In genomic region chr10:21993360-21994001, GRCh38 we compare ENCODE assay signal across 10 cellular contexts.
DNase-seq lines count a peak whose midpoint lies in the region; ATAC-seq and TF ChIP-seq lines count a peak whose summit lies in the region.
"Had no signal": no experiment of that assay in that cellular context is flagged by ENCODE, and none has a peak within 500 bp of the region (broad histone marks: within the 10 kb centered on the region; RNA-seq: fewer than 3 reads in every experiment).

No MANE protein-coding gene starts in this region.

- H3K4me1 Mint-ChIP-seq in nephron: no peaks in the 10 kb centered on the region

- H4K20me1 ChIP-seq in DND-41 (ENCODE audit: insufficient read depth, low read length) (no peaks in the 10 kb centered on the region; the same call in 1 of the 2 replicates), Loucy (ENCODE audit: insufficient read depth, low read length, poor library complexity, severe bottlenecking) (peaks cover 49% of the 10 kb centered on the region)

- no peaks in the 10 kb centered on the region for H3F3A ChIP-seq in Loucy (ENCODE audit: low read depth)

- no peaks in the 10 kb centered on the region for H3K27me3 ChIP-seq in DND-41 (ENCODE audit: insufficient read depth, low read length, poor library complexity)
- no peaks in the 10 kb centered on the region for H3K27me3 ChIP-seq in Loucy (ENCODE audit: insufficient read depth, low read length, poor library complexity, severe bottlenecking)

- no peak overlapping the region for H3K9ac ChIP-seq in DND-41 (ENCODE audit: low read depth, low read length)
- no peak overlapping the region for H3K9ac ChIP-seq in Loucy (ENCODE audit: low read depth, low read length, poor library complexity, severe bottlenecking)

- no peaks in the 10 kb centered on the region for H3K9me3 Mint-ChIP-seq in nephron
- H3K9me3 Mint-ChIP-seq: IgD-negative memory B cell had no signal

- H3K27me3 Mint-ChIP-seq in nephron (ENCODE audit: low read depth): no peaks in the 10 kb centered on the region
- H3K27me3 Mint-ChIP-seq: IgD-negative memory B cell had no signal

- ATAC-seq in DND-41 (ENCODE audit: insufficient read depth, low read depth) (peak; percentile 48; the same call in 2 of the 3 replicates), HG03097 (IDR thresholded peaks at IDR 0.05; ENCODE audit: low FRiP score, unreplicated experiment) (no peak), GM21528 (IDR thresholded peaks at IDR 0.05; ENCODE audit: low FRiP score, unreplicated experiment) (no peak), GM21360 (IDR thresholded peaks at IDR 0.05; ENCODE audit: unreplicated experiment) (no peak)

- DNase-seq in DND-41: no peak
- DNase-seq in central memory CD4-positive, alpha-beta T cell: peak; percentile 42
- no peak for DNase-seq in DMS79 treated with DMSO at 0.1 percent for 48 hours (lab: John Stamatoyannopoulos, UW)

- H3K4me1 ChIP-seq in DND-41 (ENCODE audit: insufficient read depth, low read length) (no peaks in the 10 kb centered on the region), Loucy (ENCODE audit: insufficient read depth, low read length, poor library complexity, severe bottlenecking) (peaks cover 41% of the 10 kb centered on the region)

- H3K4me2 ChIP-seq in DND-41 (ENCODE audit: insufficient read depth, low read length) (no peak overlapping the region), Loucy (ENCODE audit: low read depth, low read length, poor library complexity, severe bottlenecking) (peak overlapping the region; percentile 41)

- no peaks in the 10 kb centered on the region for H3K36me3 ChIP-seq in DND-41 (ENCODE audit: insufficient read depth, low read length)
- no peaks in the 10 kb centered on the region for H3K36me3 ChIP-seq in Loucy (ENCODE audit: insufficient read depth, low read length)

- no peak overlapping the region for H3K27ac ChIP-seq in DND-41 (ENCODE audit: low read length)
- H3K27ac ChIP-seq: epithelial cell of prostate had no signal

- no peak overlapping the region for H3K4me3 Mint-ChIP-seq in nephron
- H3K4me3 Mint-ChIP-seq: IgD-negative memory B cell had no signal

- H2AFZ ChIP-seq in DND-41 (ENCODE audit: low read depth, low read length): no peak overlapping the region
- no peak overlapping the region for H2AFZ ChIP-seq in Loucy (ENCODE audit: low read length)

- no peaks in the 10 kb centered on the region for H3K36me3 Mint-ChIP-seq in nephron (ENCODE audit: low read depth)
- H3K36me3 Mint-ChIP-seq: IgD-negative memory B cell had no signal

- no peak overlapping the region for H3K27ac Mint-ChIP-seq in nephron
- H3K27ac Mint-ChIP-seq: IgD-negative memory B cell had no signal

- H3K4me3 ChIP-seq in DND-41 (ENCODE audit: low read depth in 1 of 2, low read length in 2 of 2) (no peak overlapping the region), Loucy (ENCODE audit: low read length, poor library complexity, severe bottlenecking) (no peak overlapping the region)

- H3K9me2 ChIP-seq in Loucy (replicated peaks; ENCODE audit: low read depth, low read length): no peaks in the 10 kb centered on the region

- H3K9me3 ChIP-seq in DND-41 (ENCODE audit: insufficient read depth, low read length, severe bottlenecking) (no peaks in the 10 kb centered on the region), Loucy (ENCODE audit: insufficient read depth, low read depth, low read length) (no peaks in the 10 kb centered on the region)

- peak; percentile 72 for TF ChIP-seq CTCF in DND-41 (IDR thresholded peaks at IDR 0.05; ENCODE audit: borderline replicate concordance, extremely low read depth, low read length, poor library complexity, severe bottlenecking)
- TF ChIP-seq CTCF in Loucy (conservative IDR thresholded peaks at IDR 0.05; ENCODE audit: low read length): peak; percentile 74
- TF ChIP-seq CTCF in nephron (IDR thresholded peaks at IDR 0.05; ENCODE audit: unreplicated experiment in 3 of 3): peak; percentile 28 to 66 (median 42)

- H3K79me2 ChIP-seq in DND-41 (ENCODE audit: insufficient read depth, low read length) (no peaks in the 10 kb centered on the region), Loucy (ENCODE audit: insufficient read depth, low read length) (peaks cover 98% of the 10 kb centered on the region)
